13 cellular contexts compared by ENCODE assay signal in genomic region chr18:58915006-58915799, GRCh38. TPM values are rescaled to one million over a fixed set of nuclear protein-coding genes. Genes with fewer than 3 reads are reported as not detected.
A peak's percentile ranks its signal among the peaks of the same experiment; 100 is the strongest.
DNase-seq lines count a peak whose midpoint lies in the region; ATAC-seq and TF ChIP-seq lines count a peak whose summit lies in the region.
"Had no signal": no experiment of that assay in that cellular context is flagged by ENCODE, and none has a peak within 500 bp of the region (broad histone marks: within the 10 kb centered on the region; RNA-seq: fewer than 3 reads in every experiment).

No MANE protein-coding gene starts in this region.

- H3K27me3 Mint-ChIP-seq in IgD-negative memory B cell = no peaks in the 10 kb centered on the region

- POLR2A ChIA-PET in SK-N-SH (lab: Yijun Ruan, JAX) = no interaction called here

- no peak overlapping the region for H2AFZ ChIP-seq in SK-N-SH (ENCODE audit: low read depth)

- peak overlapping the region; percentile 92 for H3K27ac ChIP-seq in brain microvascular endothelial cell
- H3K27ac ChIP-seq in tibial artery = peak overlapping the region; percentile 84 to 89
- H3K27ac ChIP-seq in SK-N-SH (ENCODE audit: low read depth in 2 of 2, low read length in 1 of 2) = peak overlapping the region in 1 of 2 experiments; percentile 91; a peak in 1 of 4 replicates

- in situ Hi-C loops in brain microvascular endothelial cell (cut with HindIII; ENCODE audit: low pct_ligation_motif_present, low sequenced_read_pairs) = no loop called here

- ATAC-seq in GM18502 (IDR thresholded peaks at IDR 0.05; ENCODE audit: poor library complexity, unreplicated experiment) = no peak

- no peaks in the 10 kb centered on the region for H4K20me1 ChIP-seq in SK-N-SH (ENCODE audit: insufficient read depth)

- 90% methylated on average over 13 of the region's 14 CpGs for WGBS in SK-N-SH (ENCODE audit: low lambda C conversion rate)

- peaks cover 18% of the 10 kb centered on the region for H3K36me3 ChIP-seq in brain microvascular endothelial cell (replicated peaks)
- H3K36me3 ChIP-seq in tibial artery = peaks cover 19 to 32% (median 29%) of the 10 kb centered on the region in 3 donors
- peaks cover 21 to 35% of the 10 kb centered on the region in 2 experiments for H3K36me3 ChIP-seq in SK-N-SH (replicated peaks in 1 of 2; ENCODE audit: control insufficient read depth in 1 of 2, insufficient read depth in 2 of 2, low read length in 1 of 2)

- no peak overlapping the region for H3K4me3 ChIP-seq in brain microvascular endothelial cell (ENCODE audit: low read depth, low read length)
- H3K4me3 ChIP-seq in tibial artery = peak overlapping the region in 1 of 2 donors; percentile 5
- no peak overlapping the region for H3K4me3 ChIP-seq in SK-N-SH (ENCODE audit: low read depth in 2 of 2, low read length in 1 of 2)

- intact Hi-C loops in tibial artery (cut with DNase I; ENCODE audit: low total_unique reads) = no loop called here

- H3K27ac Mint-ChIP-seq in IgD-negative memory B cell = peak overlapping the region in 2 of 3 donors; percentile 77 to 96

- H3K9me2 ChIP-seq in SK-N-SH = no peaks in the 10 kb centered on the region

- H3K4me2 ChIP-seq in SK-N-SH = no peak overlapping the region

- DNase-seq in brain microvascular endothelial cell (peak; percentile 47), myocyte (ENCODE audit: low read depth) (peak; percentile 74), tibial artery (no peak), hepatic stellate cell (ENCODE audit: low spot score) (no peak), SK-N-SH (no peak)
- DNase-seq: activated naive CD4-positive, alpha-beta T cell treated with anti-CD3 and anti-CD28 coated beads, Interleukin-2, amount 50 U/mL, for 16 hours; COR-L47; effector CD8-positive, alpha-beta T cell; glutamatergic neuron; NCI-H510A treated with DMSO at 0.1 percent for 48 hours; retina had no signal

- peaks cover 30 to 42% (median 35%) of the 10 kb centered on the region in 3 donors for H3K4me1 Mint-ChIP-seq in IgD-negative memory B cell

- H3K36me3 Mint-ChIP-seq in IgD-negative memory B cell = peaks cover 26% of the 10 kb centered on the region

- H3F3A ChIP-seq in SK-N-SH (replicated peaks; ENCODE audit: insufficient read depth) = peaks cover 5% of the 10 kb centered on the region

- H3K4me1 ChIP-seq in tibial artery (peaks cover 0 to 66% (median 39%) of the 10 kb centered on the region in 4 donors), SK-N-SH (ENCODE audit: control insufficient read depth in 1 of 2, insufficient read depth in 2 of 2, low read depth in 1 of 2, low read length in 1 of 2) (peaks cover 8 to 13% of the 10 kb centered on the region in 2 experiments; a peak in 2 of 4 replicates)

- H3K27me3 ChIP-seq in brain microvascular endothelial cell (replicated peaks) (no peaks in the 10 kb centered on the region), tibial artery (no peaks in the 10 kb centered on the region), SK-N-SH (ENCODE audit: insufficient read depth) (no peaks in the 10 kb centered on the region)

- CTCF ChIA-PET in SK-N-SH (lab: Yijun Ruan, JAX) = interaction anchor here (1.0 kb wide), 1 partner anchor 15 kb away, joined by 3 read pairs; no protein-coding TSS in a partner anchor

- no peak for TF ChIP-seq RAD21 in SK-N-SH (IDR thresholded peaks at IDR 0.05; ENCODE audit: low read length)

- H3K9me3 ChIP-seq in tibial artery (no peaks in the 10 kb centered on the region), SK-N-SH (no peaks in the 10 kb centered on the region)

- H3K9ac ChIP-seq in SK-N-SH = no peak overlapping the region

- H3K9me3 Mint-ChIP-seq in IgD-negative memory B cell = no peaks in the 10 kb centered on the region

- no peak for TF ChIP-seq EP300 in SK-N-SH (IDR thresholded peaks at IDR 0.05; ENCODE audit: borderline replicate concordance in 1 of 2, low read depth in 1 of 2, low read length in 1 of 2)

- TF ChIP-seq CTCF in brain microvascular endothelial cell (IDR thresholded peaks at IDR 0.05; ENCODE audit: low read depth, low read length, missing control alignments) (no peak), tibial artery (IDR thresholded peaks at IDR 0.05) (no peak), SK-N-SH (IDR thresholded peaks at IDR 0.05) (no peak)

- H3K79me2 ChIP-seq in SK-N-SH (ENCODE audit: insufficient read depth) = peaks cover 57% of the 10 kb centered on the region

- no peak overlapping the region for H3K4me3 Mint-ChIP-seq in IgD-negative memory B cell

TF ChIP-seq in SK-N-SH, 30 proteins besides CTCF, POLR2A, EP300 and RAD21:
- TF ChIP-seq FOXM1 (IDR thresholded peaks at IDR 0.05; ENCODE audit: low read depth) (no peak), SIN3A (IDR thresholded peaks at IDR 0.05; ENCODE audit: borderline replicate concordance, low read depth, low read length) (no peak), TAF1 (IDR thresholded peaks at IDR 0.05; ENCODE audit: borderline replicate concordance, low read depth, low read length) (no peak), ZBTB33 (IDR thresholded peaks at IDR 0.05; ENCODE audit: borderline replicate concordance, low read depth) (no peak), GATA2 (CRISPR knock-in tag; IDR thresholded peaks at IDR 0.05) (no peak), SMC3 (IDR thresholded peaks at IDR 0.05; ENCODE audit: low read depth, low read length) (no peak), JUND (IDR thresholded peaks at IDR 0.05) (no peak), MAX (IDR thresholded peaks at IDR 0.05; ENCODE audit: low read depth) (no peak), PBX3 (IDR thresholded peaks at IDR 0.05) (no peak), USF2 (IDR thresholded peaks at IDR 0.05; ENCODE audit: borderline replicate concordance, low read depth, low read length) (no peak), FOSL2 (IDR thresholded peaks at IDR 0.05; ENCODE audit: borderline replicate concordance, low read depth) (no peak), TCF12 (IDR thresholded peaks at IDR 0.05) (no peak), MXI1 (IDR thresholded peaks at IDR 0.05; ENCODE audit: low read depth, low read length) (no peak), POLR2AphosphoS5 (IDR thresholded peaks at IDR 0.05; ENCODE audit: low read depth, low read length) (no peak), CHD2 (IDR thresholded peaks at IDR 0.05; ENCODE audit: low read length, partially characterized antibody) (no peak)

RNA-seq across cellular contexts. Expression of gene ZNF532, which starts 50.5 kb away (rescaled TPM):
- polyA plus RNA-seq in IgD-negative memory B cell = 14.8 TPM
- total RNA-seq in myocyte = 40.1 and 49.4 TPM in 2 replicates
- polyA plus RNA-seq in myocyte (2012) = 25.5 TPM
- polyA plus RNA-seq in SK-N-SH (2012; rRNA removed) = 34.7 and 39.2 TPM in 2 replicates
- 30.4 and 39.2 TPM in 2 replicates for polyA plus RNA-seq in SK-N-SH (2012; cell fraction: cytosol; rRNA removed)
- polyA plus RNA-seq in SK-N-SH (2012; cell fraction: nucleus; rRNA removed) = 55.0 and 70.9 TPM in 2 replicates

Comparison
In these comparisons a context has a peak if more than half of its experiments do, and no peak if none do; other contexts are left out.
1. DNase-seq: peak in brain microvascular endothelial cell (single experiment) and myocyte (single experiment); none in tibial artery (0 of 2), hepatic stellate cell (single experiment) and SK-N-SH (single experiment).